Comparison of ENCODE assay signal across 8 cellular contexts in the genomic region with DNA sequence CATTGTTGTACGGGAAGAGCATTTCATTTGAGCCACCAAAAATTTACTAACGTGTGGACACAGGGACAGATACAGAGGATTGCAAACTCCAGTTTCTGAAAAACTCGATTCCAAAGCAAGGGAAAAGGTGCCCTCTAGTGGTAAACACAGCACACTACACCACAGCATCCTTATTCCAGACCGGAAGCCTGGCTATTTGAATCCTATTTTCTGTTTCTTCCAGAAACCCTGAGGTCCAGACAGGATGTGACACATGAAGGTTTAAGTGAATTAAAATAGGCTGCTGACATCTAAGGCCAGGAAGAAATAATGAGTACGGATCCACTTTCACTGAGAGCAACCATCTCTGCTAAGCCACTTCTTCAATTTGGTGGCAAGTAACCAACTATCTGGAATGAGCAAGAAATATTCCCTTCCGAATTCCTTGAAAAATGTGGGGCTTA. TPM values are rescaled to one million over a fixed set of nuclear protein-coding genes. Genes with fewer than 3 reads are reported as not detected.
DNase-seq lines count a peak whose midpoint lies in the region; ATAC-seq and TF ChIP-seq lines count a peak whose summit lies in the region.

No MANE protein-coding gene starts in this region.

- intact Hi-C loops in left colon (cut with DNase I, micrococcal nuclease): loop anchor here in 1 of 2 donors (5.0 kb wide), 1 partner anchor 514 kb away; no protein-coding TSS in a partner anchor

- H3K27ac Mint-ChIP-seq in T-cell: no peak overlapping the region

- H3K36me3 Mint-ChIP-seq in T-cell: no peaks in the 10 kb centered on the region

- DNase-seq in AG08396 (ENCODE audit: low spot score) (peak; percentile 84), NCI-H1105 treated with DMSO at 0.1 percent for 48 hours (lab: John Stamatoyannopoulos, UW) (peak; percentile 57), T-cell (peak in 21 of 34 experiments; percentile 7 to 45 (median 27)), cerebellar cortex (ENCODE audit: low spot score) (peak; percentile 74), left colon (peak in 1 of 2 donors; percentile 46)
- DNase-seq in stimulated activated CD4-positive, alpha-beta T cell treated with anti-CD3 and anti-CD28 coated beads, Interleukin-4, amount 100 ng/mL, for 1 hour: peak; percentile 6

- CTCF ChIA-PET in T-cell (lab: Charles Lee): interaction anchor here (0.9 to 6.2 kb wide), 8 partner anchors 9 to 582 kb away, joined by 3 to 79 read pairs (median 6); no protein-coding TSS in a partner anchor

- ATAC-seq in T-cell (replicated peaks in 1 of 4): peak; percentile 45 to 69 (median 54)
- ATAC-seq in left colon: peak; percentile 77
- ATAC-seq in HG02763 (IDR thresholded peaks at IDR 0.05; ENCODE audit: unreplicated experiment): no peak

- H3K9me3 Mint-ChIP-seq in T-cell: no peaks in the 10 kb centered on the region

- no peak overlapping the region for H3K4me3 Mint-ChIP-seq in T-cell

- TF ChIP-seq CTCF in GM12873 (IDR thresholded peaks at IDR 0.05; ENCODE audit: insufficient read depth, low read depth, low read length, missing control alignments): peak; percentile 94

- POLR2A ChIA-PET in T-cell (lab: Charles Lee): no interaction called here

- H3K4me1 Mint-ChIP-seq in T-cell: peaks cover 3 to 5% (median 3%) of the 10 kb centered on the region in 3 donors

- H3K27me3 Mint-ChIP-seq in T-cell: peaks cover 14 to 20% of the 10 kb centered on the region in 2 donors

RNA-seq across cellular contexts. Expression of a gene that starts 31.8 kb away (rescaled TPM):
- total RNA-seq in T-cell (1 to 10 TPM in 1 of 5 donors, under 1 TPM in 4; 0.26 to 1.4 (median 0.68) TPM), left colon (1 to 10 TPM; 2.3 to 5.6 TPM)
